1 cellular context compared by ENCODE assay signal in the genomic region with DNA sequence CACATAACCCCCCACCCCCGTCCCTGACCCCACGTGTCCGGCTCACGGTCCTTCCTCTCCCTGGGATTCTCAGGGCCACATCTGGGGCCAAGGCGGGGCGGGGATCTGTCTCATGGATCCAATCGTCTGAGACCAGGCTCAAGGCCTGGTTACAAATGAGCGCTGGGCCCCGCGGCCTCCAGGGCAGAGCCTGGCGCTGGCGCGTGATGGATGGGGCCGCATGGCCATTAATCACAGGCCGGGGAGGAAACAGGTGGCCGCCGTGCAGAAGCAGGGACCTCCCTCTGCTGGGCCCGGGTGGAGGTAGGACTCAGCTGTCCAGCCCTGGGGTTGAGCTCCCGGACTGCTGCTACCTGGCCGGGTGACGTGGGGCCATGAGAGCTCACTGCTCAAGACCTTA.
TF ChIP-seq lines count a peak whose summit lies in the region.

No MANE protein-coding gene starts in this region.

TF ChIP-seq in SK-N-SH treated with all-trans-retinoic acid at 6 μM for 48 hours, 23 proteins besides CTCF, POLR2A, EP300 and RAD21 (continued from another document):
- TF ChIP-seq, protein P1, sequence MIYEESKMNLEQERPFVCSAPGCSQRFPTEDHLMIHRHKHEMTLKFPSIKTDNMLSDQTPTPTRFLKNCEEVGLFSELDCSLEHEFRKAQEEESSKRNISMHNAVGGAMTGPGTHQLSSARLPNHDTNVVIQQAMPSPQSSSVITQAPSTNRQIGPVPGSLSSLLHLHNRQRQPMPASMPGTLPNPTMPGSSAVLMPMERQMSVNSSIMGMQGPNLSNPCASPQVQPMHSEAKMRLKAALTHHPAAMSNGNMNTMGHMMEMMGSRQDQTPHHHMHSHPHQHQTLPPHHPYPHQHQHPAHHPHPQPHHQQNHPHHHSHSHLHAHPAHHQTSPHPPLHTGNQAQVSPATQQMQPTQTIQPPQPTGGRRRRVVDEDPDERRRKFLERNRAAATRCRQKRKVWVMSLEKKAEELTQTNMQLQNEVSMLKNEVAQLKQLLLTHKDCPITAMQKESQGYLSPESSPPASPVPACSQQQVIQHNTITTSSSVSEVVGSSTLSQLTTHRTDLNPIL (CRISPR knock-in tag; IDR thresholded peaks at IDR 0.05; ENCODE audit: low read depth), result no peak
- TF ChIP-seq RARB (CRISPR knock-in tag; IDR thresholded peaks at IDR 0.05), result no peak
- TF ChIP-seq ZFP3 (CRISPR knock-in tag; IDR thresholded peaks at IDR 0.05), result no peak
- TF ChIP-seq, protein P2, sequence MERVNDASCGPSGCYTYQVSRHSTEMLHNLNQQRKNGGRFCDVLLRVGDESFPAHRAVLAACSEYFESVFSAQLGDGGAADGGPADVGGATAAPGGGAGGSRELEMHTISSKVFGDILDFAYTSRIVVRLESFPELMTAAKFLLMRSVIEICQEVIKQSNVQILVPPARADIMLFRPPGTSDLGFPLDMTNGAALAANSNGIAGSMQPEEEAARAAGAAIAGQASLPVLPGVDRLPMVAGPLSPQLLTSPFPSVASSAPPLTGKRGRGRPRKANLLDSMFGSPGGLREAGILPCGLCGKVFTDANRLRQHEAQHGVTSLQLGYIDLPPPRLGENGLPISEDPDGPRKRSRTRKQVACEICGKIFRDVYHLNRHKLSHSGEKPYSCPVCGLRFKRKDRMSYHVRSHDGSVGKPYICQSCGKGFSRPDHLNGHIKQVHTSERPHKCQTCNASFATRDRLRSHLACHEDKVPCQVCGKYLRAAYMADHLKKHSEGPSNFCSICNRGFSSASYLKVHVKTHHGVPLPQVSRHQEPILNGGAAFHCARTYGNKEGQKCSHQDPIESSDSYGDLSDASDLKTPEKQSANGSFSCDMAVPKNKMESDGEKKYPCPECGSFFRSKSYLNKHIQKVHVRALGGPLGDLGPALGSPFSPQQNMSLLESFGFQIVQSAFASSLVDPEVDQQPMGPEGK (CRISPR knock-in tag; IDR thresholded peaks at IDR 0.05; ENCODE audit: borderline replicate concordance), result no peak
- TF ChIP-seq SNAI2 (CRISPR knock-in tag; IDR thresholded peaks at IDR 0.05), result no peak
- TF ChIP-seq TCF4 (CRISPR knock-in tag; IDR thresholded peaks at IDR 0.05; ENCODE audit: borderline replicate concordance), result no peak
- TF ChIP-seq ISL1 (CRISPR knock-in tag; IDR thresholded peaks at IDR 0.05), result no peak
- no peak for TF ChIP-seq TOX (CRISPR knock-in tag; IDR thresholded peaks at IDR 0.05; ENCODE audit: borderline replicate concordance)
- TF ChIP-seq ZNF8 (CRISPR knock-in tag; IDR thresholded peaks at IDR 0.05), result no peak
- TF ChIP-seq, protein P3, sequence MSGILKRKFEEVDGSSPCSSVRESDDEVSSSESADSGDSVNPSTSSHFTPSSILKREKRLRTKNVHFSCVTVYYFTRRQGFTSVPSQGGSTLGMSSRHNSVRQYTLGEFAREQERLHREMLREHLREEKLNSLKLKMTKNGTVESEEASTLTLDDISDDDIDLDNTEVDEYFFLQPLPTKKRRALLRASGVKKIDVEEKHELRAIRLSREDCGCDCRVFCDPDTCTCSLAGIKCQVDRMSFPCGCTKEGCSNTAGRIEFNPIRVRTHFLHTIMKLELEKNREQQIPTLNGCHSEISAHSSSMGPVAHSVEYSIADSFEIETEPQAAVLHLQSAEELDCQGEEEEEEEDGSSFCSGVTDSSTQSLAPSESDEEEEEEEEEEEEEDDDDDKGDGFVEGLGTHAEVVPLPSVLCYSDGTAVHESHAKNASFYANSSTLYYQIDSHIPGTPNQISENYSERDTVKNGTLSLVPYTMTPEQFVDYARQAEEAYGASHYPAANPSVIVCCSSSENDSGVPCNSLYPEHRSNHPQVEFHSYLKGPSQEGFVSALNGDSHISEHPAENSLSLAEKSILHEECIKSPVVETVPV (CRISPR knock-in tag; IDR thresholded peaks at IDR 0.05), result no peak
